14 cellular contexts compared by ENCODE assay signal in the genomic region with DNA sequence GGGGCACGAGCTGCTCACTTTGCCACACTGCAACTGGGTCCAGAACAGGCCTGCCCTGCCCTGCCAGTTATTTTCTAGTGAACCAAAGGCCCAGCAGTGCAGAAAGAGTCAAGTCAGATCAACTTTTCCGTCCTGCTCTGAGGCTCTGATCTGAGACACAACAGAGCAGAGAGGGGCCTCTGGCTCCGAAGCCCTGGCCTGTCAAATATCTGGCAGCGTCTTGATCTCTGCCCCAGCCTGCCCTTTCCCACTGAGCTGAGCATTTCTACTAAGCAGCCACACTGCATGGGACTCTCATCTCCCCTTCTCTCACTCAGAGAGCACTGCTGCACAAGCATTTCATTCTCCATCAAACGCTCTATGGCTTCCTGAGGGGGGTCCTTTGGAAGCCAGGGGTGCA. TPM values are rescaled to one million over a fixed set of nuclear protein-coding genes. Genes with fewer than 3 reads are reported as not detected.
DNase-seq lines count a peak whose midpoint lies in the region; ATAC-seq and TF ChIP-seq lines count a peak whose summit lies in the region.
"Had no signal": no experiment of that assay in that cellular context is flagged by ENCODE, and none has a peak within 500 bp of the region (broad histone marks: within the 10 kb centered on the region; RNA-seq: fewer than 3 reads in every experiment).

No MANE protein-coding gene starts in this region.

- H3K27me3 ChIP-seq in NT2/D1 (ENCODE audit: insufficient read depth, insufficient read length) (no peaks in the 10 kb centered on the region), esophagus (ENCODE audit: control insufficient read depth in 1 of 2, insufficient read depth in 2 of 2, low read length in 2 of 2) (no peaks in the 10 kb centered on the region), stomach smooth muscle (ENCODE audit: control insufficient read depth in 1 of 2, insufficient read depth in 2 of 2, low read length in 2 of 2) (no peaks in the 10 kb centered on the region), colonic mucosa (no peaks in the 10 kb centered on the region)
- H3K27me3 ChIP-seq in CD4-positive, alpha-beta T cell (ENCODE audit: control insufficient read depth, insufficient read depth, low read length): peaks cover 4% of the 10 kb centered on the region
- H3K27me3 ChIP-seq: BE2C, breast epithelium had no signal

- intact Hi-C loops in CD4-positive, alpha-beta T cell (cut with DNase I, micrococcal nuclease): no loop called here
- intact Hi-C loops in colonic mucosa (cut with DNase I): no loop called here

- DNase-seq in NT2/D1 (ENCODE audit: low read depth, low spot score) (no peak), NCI-H446 treated with DMSO at 0.1 percent for 48 hours (lab: John Stamatoyannopoulos, UW) (no peak), colonic mucosa (no peak), HEK293T (ENCODE audit: extremely low spot score) (no peak)
- no peak for DNase-seq in CD4-positive, alpha-beta T cell
- DNase-seq: BE2C; DMS 273 treated with DMSO at 0.1 percent for 48 hours; NCI-H1105; retina; stimulated activated CD4-positive, alpha-beta T cell treated with anti-CD3 and anti-CD28 coated beads, Interleukin-4, amount 100 ng/mL, for 4 hours had no signal

- no peak overlapping the region for H3K4me3 Mint-ChIP-seq in CD4-positive, alpha-beta T cell

- POLR2A ChIA-PET in CD4-positive, alpha-beta T cell (lab: Charles Lee): no interaction called here
- POLR2A ChIA-PET in HEK293T (lab: Yijun Ruan, JAX): no interaction called here

- no peaks in the 10 kb centered on the region for H3K9me3 Mint-ChIP-seq in CD4-positive, alpha-beta T cell

- H3K9me3 ChIP-seq in NT2/D1 (ENCODE audit: insufficient read depth, low read length) (no peaks in the 10 kb centered on the region), esophagus (ENCODE audit: control insufficient read depth in 2 of 2, insufficient read depth in 1 of 2, low read depth in 1 of 2, low read length in 1 of 2) (no peaks in the 10 kb centered on the region), mesodermal cell (ENCODE audit: control insufficient read depth, low read length) (no peaks in the 10 kb centered on the region), stomach smooth muscle (ENCODE audit: control insufficient read depth in 2 of 2, low read length in 2 of 2) (no peaks in the 10 kb centered on the region), colonic mucosa (no peaks in the 10 kb centered on the region)
- no peaks in the 10 kb centered on the region for H3K9me3 ChIP-seq in CD4-positive, alpha-beta T cell (ENCODE audit: control insufficient read depth, low read length)
- H3K9me3 ChIP-seq: BE2C, breast epithelium had no signal

- peaks cover 15% of the 10 kb centered on the region for H3K36me3 ChIP-seq in NT2/D1 (ENCODE audit: insufficient read depth, insufficient read length, low read length)
- no peaks in the 10 kb centered on the region for H3K36me3 ChIP-seq in esophagus (ENCODE audit: control insufficient read depth in 2 of 2, insufficient read depth in 2 of 2, low read length in 1 of 2)
- H3K36me3 ChIP-seq in mesodermal cell (ENCODE audit: control insufficient read depth, insufficient read depth, low read length): peaks cover 31% of the 10 kb centered on the region
- H3K36me3 ChIP-seq in stomach smooth muscle (ENCODE audit: control insufficient read depth in 2 of 2, insufficient read depth in 2 of 2, low read length in 2 of 2): no peaks in the 10 kb centered on the region
- no peaks in the 10 kb centered on the region for H3K36me3 ChIP-seq in colonic mucosa
- H3K36me3 ChIP-seq: BE2C, breast epithelium had no signal

- TF ChIP-seq CTCF in CD4-positive, alpha-beta T cell (IDR thresholded peaks at IDR 0.05): no peak
- TF ChIP-seq CTCF in colonic mucosa (IDR thresholded peaks at IDR 0.05): no peak

- H3K36me3 Mint-ChIP-seq in CD4-positive, alpha-beta T cell (ENCODE audit: low read depth): no peaks in the 10 kb centered on the region

- CTCF ChIA-PET in CD4-positive, alpha-beta T cell (lab: Charles Lee): no interaction called here
- CTCF ChIA-PET in HEK293T (lab: Yijun Ruan, JAX): interaction anchor here (0.5 kb wide), 1 partner anchor 34 kb away, joined by 3 read pairs; no protein-coding TSS in a partner anchor

- peaks cover 8% of the 10 kb centered on the region for H3K4me1 ChIP-seq in NT2/D1 (ENCODE audit: insufficient read depth, insufficient read length)
- H3K4me1 ChIP-seq in esophagus (ENCODE audit: control insufficient read depth in 2 of 2, insufficient read depth in 2 of 2, low read length in 1 of 2): peaks cover 0 to 3% of the 10 kb centered on the region in 2 donors
- H3K4me1 ChIP-seq in mesodermal cell (ENCODE audit: control insufficient read depth, insufficient read depth, low read length, poor library complexity, severe bottlenecking): peaks cover 63% of the 10 kb centered on the region
- peaks cover 59% of the 10 kb centered on the region for H3K4me1 ChIP-seq in stomach smooth muscle (ENCODE audit: control insufficient read depth, insufficient read depth, low read length)
- no peaks in the 10 kb centered on the region for H3K4me1 ChIP-seq in colonic mucosa
- H3K4me1 ChIP-seq: breast epithelium had no signal

- H3K27ac ChIP-seq in esophagus (ENCODE audit: low read depth in 2 of 2, low read length in 1 of 2) (peak overlapping the region; percentile 40 to 47), mesodermal cell (ENCODE audit: low read depth, low read length, severe bottlenecking) (peak overlapping the region; percentile 69), stomach smooth muscle (ENCODE audit: low read length) (peak overlapping the region; percentile 93), colonic mucosa (no peak overlapping the region)
- no peak overlapping the region for H3K27ac ChIP-seq in CD4-positive, alpha-beta T cell (ENCODE audit: low read depth, low read length)

- WGBS in esophagus, 2 donors: 36 to 49% methylated on average over 5 of the region's 5 CpGs
- 68 to 75% methylated on average over 3 to 4 of the region's 5 CpGs for WGBS in mesodermal cell (ENCODE audit: insufficient coverage in 2 of 2), 2 experiments

- H3K27me3 Mint-ChIP-seq in CD4-positive, alpha-beta T cell: peaks cover 12% of the 10 kb centered on the region

- no peak overlapping the region for H3K4me3 ChIP-seq in NT2/D1 (ENCODE audit: insufficient read length, low read depth)
- no peak overlapping the region for H3K4me3 ChIP-seq in esophagus (ENCODE audit: low read depth in 1 of 2, low read length in 2 of 2)
- no peak overlapping the region for H3K4me3 ChIP-seq in mesodermal cell (ENCODE audit: extremely low read depth, insufficient read depth, low read length, poor library complexity, severe bottlenecking)
- H3K4me3 ChIP-seq in stomach smooth muscle (ENCODE audit: low read length in 2 of 2): peak overlapping the region in 1 of 2 donors; percentile 22
- H3K4me3 ChIP-seq in colonic mucosa: no peak overlapping the region
- H3K4me3 ChIP-seq: breast epithelium had no signal

- H3K27ac Mint-ChIP-seq in CD4-positive, alpha-beta T cell: no peak overlapping the region

- H3K9ac ChIP-seq in NT2/D1 (ENCODE audit: insufficient read length, low read depth): peak overlapping the region; percentile 39
- H3K9ac ChIP-seq in stomach smooth muscle (ENCODE audit: low read length in 2 of 2): peak overlapping the region in 1 of 2 donors; percentile 29
- H3K9ac ChIP-seq in colonic mucosa (ENCODE audit: low read depth in 2 of 2, low read length in 2 of 2): peak overlapping the region in 1 of 2 donors; percentile 28

- ATAC-seq in CD4-positive, alpha-beta T cell (ENCODE audit: poor library complexity): no peak

- H3K4me1 Mint-ChIP-seq in CD4-positive, alpha-beta T cell (ENCODE audit: low read depth): no peaks in the 10 kb centered on the region

TF ChIP-seq in HEK293T, 16 proteins besides CTCF, POLR2A, EP300 and RAD21:
- TF ChIP-seq L3MBTL2 (conservative IDR thresholded peaks at IDR 0.05): no peak
- no peak for TF ChIP-seq TARDBP (IDR thresholded peaks at IDR 0.05)
- no peak for TF ChIP-seq FOXM1 (IDR thresholded peaks at IDR 0.05; ENCODE audit: borderline replicate concordance)
- TF ChIP-seq, protein P1, sequence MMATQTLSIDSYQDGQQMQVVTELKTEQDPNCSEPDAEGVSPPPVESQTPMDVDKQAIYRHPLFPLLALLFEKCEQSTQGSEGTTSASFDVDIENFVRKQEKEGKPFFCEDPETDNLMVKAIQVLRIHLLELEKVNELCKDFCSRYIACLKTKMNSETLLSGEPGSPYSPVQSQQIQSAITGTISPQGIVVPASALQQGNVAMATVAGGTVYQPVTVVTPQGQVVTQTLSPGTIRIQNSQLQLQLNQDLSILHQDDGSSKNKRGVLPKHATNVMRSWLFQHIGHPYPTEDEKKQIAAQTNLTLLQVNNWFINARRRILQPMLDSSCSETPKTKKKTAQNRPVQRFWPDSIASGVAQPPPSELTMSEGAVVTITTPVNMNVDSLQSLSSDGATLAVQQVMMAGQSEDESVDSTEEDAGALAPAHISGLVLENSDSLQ (IDR thresholded peaks at IDR 0.05): no peak
- TF ChIP-seq ELF4 (IDR thresholded peaks at IDR 0.05): no peak
- no peak for TF ChIP-seq SUZ12 (IDR thresholded peaks at IDR 0.05)
- TF ChIP-seq FOXA1 (IDR thresholded peaks at IDR 0.05): no peak
- TF ChIP-seq LEF1 (IDR thresholded peaks at IDR 0.05; ENCODE audit: borderline replicate concordance): no peak
- no peak for TF ChIP-seq SP1 (IDR thresholded peaks at IDR 0.05)
- TF ChIP-seq BHLHE40 (IDR thresholded peaks at IDR 0.05; ENCODE audit: borderline replicate concordance): no peak
- no peak for TF ChIP-seq FOXK2 (IDR thresholded peaks at IDR 0.05)
- TF ChIP-seq ZNF384 (IDR thresholded peaks at IDR 0.05): no peak
- TF ChIP-seq HDGF (IDR thresholded peaks at IDR 0.05; ENCODE audit: borderline replicate concordance): no peak
- no peak for TF ChIP-seq CTBP1 (IDR thresholded peaks at IDR 0.05; ENCODE audit: borderline replicate concordance)

RNA-seq across cellular contexts. Expression of a gene that starts 11.8 kb away (rescaled TPM):
- polyA plus RNA-seq in esophagus: 10 to 100 TPM; 27.6 to 80.7 TPM
- 343 TPM for polyA plus RNA-seq in mesodermal cell (2013, experiment 1 of 2)
- 351 TPM for polyA plus RNA-seq in mesodermal cell (2013, experiment 2 of 2)
- under 1 TPM in 1 of 2 experiments, not detected in 1; 0.45 TPM for total RNA-seq in CD4-positive, alpha-beta T cell
- 10 to 100 TPM; 58.5 to 89.5 TPM for total RNA-seq in colonic mucosa

Comparison
In these comparisons a context has a peak if more than half of its experiments do, and no peak if none do; other contexts are left out.
1. H3K27ac ChIP-seq: peak in esophagus (2 of 2), mesodermal cell (single experiment) and stomach smooth muscle (single experiment); none in CD4-positive, alpha-beta T cell (single experiment) and colonic mucosa (single experiment).
2. RNA of a gene that starts 11.8 kb away (total RNA-seq): 58.5 to 89.5 TPM in colonic mucosa; 0.45 TPM in CD4-positive, alpha-beta T cell; every median in the first group is over 10 times any median in the second.